ENCODE assay signal across 18 cellular contexts in genomic region chr4:171983935-171984805, GRCh38.
"Had no signal": no experiment of that assay in that cellular context is flagged by ENCODE, and none has a peak within 500 bp of the region (broad histone marks: within the 10 kb centered on the region; RNA-seq: fewer than 3 reads in every experiment).

No MANE protein-coding gene starts in this region.

- DNase-seq: activated CD4-positive, alpha-beta T cell treated with anti-CD3 and anti-CD28 coated beads, Interleukin-2, amount 10 ng/mL, durations not matched to agents 24 days and 14 days; activated CD8-positive, alpha-beta memory T cell treated with anti-CD3 and anti-CD28 coated beads for 24 hours; activated naive CD4-positive, alpha-beta T cell treated with anti-CD3 and anti-CD28 coated beads, Interleukin-2, amount 10 ng/mL, durations not matched to agents 7 days and 5 days; effector memory CD8-positive, alpha-beta T cell; erythroblast; hypothalamus; immature natural killer cell; left cardiac atrium; naive thymus-derived CD8-positive, alpha-beta T cell; psoas muscle; right lobe of liver; spleen; stimulated activated CD4-positive, alpha-beta T cell treated with anti-CD3 and anti-CD28 coated beads, Interleukin-1b, Interleukin-23, amount 100 ng/mL, for 48 hours; T-helper 1 cell had no signal

- H3K4me3 ChIP-seq: body of pancreas, lung, psoas muscle, right lobe of liver, spleen, tibial nerve had no signal

- H3K27ac ChIP-seq: body of pancreas, psoas muscle, right lobe of liver, spleen, tibial nerve had no signal

- H3K36me3 ChIP-seq: right lobe of liver, spleen, tibial nerve had no signal

- H3K27me3 ChIP-seq: body of pancreas, right lobe of liver, spleen, tibial nerve had no signal

- H3K9me3 ChIP-seq: body of pancreas, psoas muscle, right lobe of liver, tibial nerve had no signal

- H3K4me1 ChIP-seq: body of pancreas, psoas muscle, right lobe of liver, spleen, tibial nerve had no signal

- ATAC-seq: body of pancreas; effector memory CD8-positive, alpha-beta T cell; left cardiac atrium; naive thymus-derived CD8-positive, alpha-beta T cell; psoas muscle; right lobe of liver; stimulated activated memory B cell treated with anti-CD40 and anti-IgM and Interleukin-4, amounts not matched to agents 10 μg/mL and 1 μg/mL and 100 μg/mL, for 72 hours had no signal
